In genomic region chr1:41044197-41044596, GRCh38 we compare ENCODE assay signal across 16 cellular contexts. TPM values are rescaled to one million over a fixed set of nuclear protein-coding genes. Genes with fewer than 3 reads are reported as not detected.
DNase-seq lines count a peak whose midpoint lies in the region; ATAC-seq, FAIRE-seq and TF ChIP-seq lines count a peak whose summit lies in the region.
"Had no signal": no experiment of that assay in that cellular context is flagged by ENCODE, and none has a peak within 500 bp of the region (broad histone marks: within the 10 kb centered on the region; RNA-seq: fewer than 3 reads in every experiment).

No MANE protein-coding gene starts in this region.

- H3K9me3 ChIP-seq in CD4-positive, CD25-positive, alpha-beta regulatory T cell (ENCODE audit: control insufficient read depth in 2 of 2, low read length in 2 of 2), result no peaks in the 10 kb centered on the region
- H3K9me3 ChIP-seq in Loucy (ENCODE audit: insufficient read depth, low read depth, low read length) (no peaks in the 10 kb centered on the region), endothelial cell of umbilical vein (replicated peaks; ENCODE audit: control insufficient read depth, insufficient read depth, low read length) (no peaks in the 10 kb centered on the region), trophoblast cell (ENCODE audit: insufficient read depth, low read depth, low read length) (no peaks in the 10 kb centered on the region)
- H3K9me3 ChIP-seq: BLaER1 treated with 17β-estradiol and CSF1 and Interleukin-3, amounts not matched to agents 10 nM and 100 nM; uterus had no signal

- no CpG with 5 or more reads among the region's 2 CpGs for WGBS in trophoblast cell (ENCODE audit: extremely low coverage, insufficient coverage, insufficient read length)

- TF ChIP-seq POLR2A in endothelial cell of umbilical vein (IDR thresholded peaks at IDR 0.05; ENCODE audit: low read depth, low read length) (no peak), GM12891 (IDR thresholded peaks at IDR 0.05; ENCODE audit: low read depth, low read length) (no peak)

- H3K9ac ChIP-seq in Loucy (ENCODE audit: low read depth, low read length, poor library complexity, severe bottlenecking), result peak overlapping the region; percentile 10
- peak overlapping the region; percentile 8 for H3K9ac ChIP-seq in endothelial cell of umbilical vein (replicated peaks; ENCODE audit: extremely low read depth, insufficient read depth, low read length)
- H3K9ac ChIP-seq in trophoblast cell (ENCODE audit: low read length), result no peak overlapping the region
- H3K9ac ChIP-seq: BLaER1 treated with 17β-estradiol and CSF1 and Interleukin-3, amounts not matched to agents 10 nM and 100 nM; neural progenitor cell had no signal

- no peaks in the 10 kb centered on the region for H3K9me1 ChIP-seq in endothelial cell of umbilical vein (replicated peaks; ENCODE audit: control insufficient read depth, extremely low read depth, insufficient read depth, low read length)

- H2BK5ac ChIP-seq in trophoblast cell (ENCODE audit: low read depth, low read length, poor library complexity), result no peak overlapping the region

- BruUV-seq in endothelial cell of umbilical vein (replicated peaks; lab: Mats Ljungman, UMichigan), result no TSS peak

- H3K18ac ChIP-seq in trophoblast cell (ENCODE audit: low read length), result no peak overlapping the region

- no peak overlapping the region for H3K23ac ChIP-seq in trophoblast cell (ENCODE audit: low read length)

- no peak overlapping the region for H2AK5ac ChIP-seq in trophoblast cell (ENCODE audit: low read length)

- H3K4me3 Mint-ChIP-seq in CD4-positive, CD25-positive, alpha-beta regulatory T cell, result no peak overlapping the region
- H3K4me3 Mint-ChIP-seq: neural progenitor cell had no signal

- peaks cover 8 to 15% (median 14%) of the 10 kb centered on the region in 4 donors for H3K4me1 Mint-ChIP-seq in CD4-positive, CD25-positive, alpha-beta regulatory T cell
- H3K4me1 Mint-ChIP-seq: neural progenitor cell had no signal

- no peak overlapping the region for H3K4ac ChIP-seq in trophoblast cell (ENCODE audit: low read depth, low read length)

- no peaks in the 10 kb centered on the region for H3F3A ChIP-seq in Loucy (ENCODE audit: low read depth)

- dilution Hi-C loops in endothelial cell of umbilical vein (cut with MboI; ENCODE audit: extremely low pct_ligation_motif_present, low sequenced_read_pairs), result no loop called here

- no peaks in the 10 kb centered on the region for H3K9me3 Mint-ChIP-seq in CD4-positive, CD25-positive, alpha-beta regulatory T cell
- H3K9me3 Mint-ChIP-seq: neural progenitor cell had no signal

- H2AFZ ChIP-seq in Loucy (ENCODE audit: low read length), result no peak overlapping the region
- no peak overlapping the region for H2AFZ ChIP-seq in endothelial cell of umbilical vein (ENCODE audit: low read depth, low read length)
- H2AFZ ChIP-seq in trophoblast cell (ENCODE audit: insufficient read depth, low read length, poor library complexity), result no peak overlapping the region
- H2AFZ ChIP-seq: neural progenitor cell had no signal

- no peak overlapping the region for H4K91ac ChIP-seq in trophoblast cell (ENCODE audit: low read depth, low read length)

- no peaks in the 10 kb centered on the region for H3K9me2 ChIP-seq in Loucy (replicated peaks; ENCODE audit: low read depth, low read length)

- no peak overlapping the region for H3K27ac ChIP-seq in CD4-positive, CD25-positive, alpha-beta regulatory T cell (ENCODE audit: insufficient read depth, low read length, poor library complexity, severe bottlenecking)
- H3K27ac ChIP-seq in endothelial cell of umbilical vein (ENCODE audit: insufficient read depth, low read depth, low read length) (peak overlapping the region; percentile 52), trophoblast cell (ENCODE audit: low read depth, low read length) (peak overlapping the region; percentile 57)
- H3K27ac ChIP-seq: BLaER1 treated with 17β-estradiol and CSF1 and Interleukin-3, amounts not matched to agents 10 nM and 100 nM; neural progenitor cell; uterus had no signal

- peak overlapping the region in 2 of 3 donors; percentile 68 to 70 for H3K27ac Mint-ChIP-seq in CD4-positive, CD25-positive, alpha-beta regulatory T cell
- H3K27ac Mint-ChIP-seq: neural progenitor cell had no signal

- H3K36me3 ChIP-seq in CD4-positive, CD25-positive, alpha-beta regulatory T cell (ENCODE audit: control insufficient read depth, insufficient read depth, low read length), result peaks cover 23% of the 10 kb centered on the region
- peaks cover 76% of the 10 kb centered on the region for H3K36me3 ChIP-seq in Loucy (ENCODE audit: insufficient read depth, low read length)
- peaks cover 2 to 12% of the 10 kb centered on the region in 2 experiments for H3K36me3 ChIP-seq in endothelial cell of umbilical vein (ENCODE audit: control insufficient read depth in 2 of 2, extremely low read depth in 1 of 2, insufficient read depth in 2 of 2, low read length in 2 of 2)
- peaks cover 8 to 22% of the 10 kb centered on the region in 2 experiments for H3K36me3 ChIP-seq in trophoblast cell (ENCODE audit: control insufficient read depth in 1 of 2, insufficient read depth in 2 of 2, low read length in 2 of 2)
- H3K36me3 ChIP-seq: neural progenitor cell, uterus had no signal

- H3K4me1 ChIP-seq in CD4-positive, CD25-positive, alpha-beta regulatory T cell (ENCODE audit: control insufficient read depth, insufficient read depth, low read length, poor library complexity, severe bottlenecking), result peaks cover 9% of the 10 kb centered on the region
- H3K4me1 ChIP-seq in Loucy (ENCODE audit: insufficient read depth, low read length, poor library complexity, severe bottlenecking) (peaks cover 7% of the 10 kb centered on the region), endothelial cell of umbilical vein (ENCODE audit: control insufficient read depth, extremely low read depth, insufficient read depth, low read length) (peaks cover 32% of the 10 kb centered on the region), trophoblast cell (ENCODE audit: control insufficient read depth in 1 of 2, insufficient read depth in 2 of 2, low read length in 2 of 2) (peaks cover 5 to 10% of the 10 kb centered on the region in 2 experiments)
- H3K4me1 ChIP-seq: neural progenitor cell, uterus had no signal

- no peaks in the 10 kb centered on the region for H3K79me2 ChIP-seq in Loucy (ENCODE audit: insufficient read depth, low read length)
- no peaks in the 10 kb centered on the region for H3K79me2 ChIP-seq in endothelial cell of umbilical vein (ENCODE audit: control insufficient read depth, insufficient read depth, low read length)
- H3K79me2 ChIP-seq in trophoblast cell (ENCODE audit: control insufficient read depth, insufficient read depth, low read length, poor library complexity), result no peaks in the 10 kb centered on the region

- intact Hi-C loops in endothelial cell of umbilical vein (cut with micrococcal nuclease), result loop anchor here (2.0 kb wide), 2 partner anchors 29 to 65 kb away; no protein-coding TSS in a partner anchor

- H3K27me3 Mint-ChIP-seq in CD4-positive, CD25-positive, alpha-beta regulatory T cell, result no peaks in the 10 kb centered on the region

- no peak overlapping the region for H2BK120ac ChIP-seq in trophoblast cell (ENCODE audit: insufficient read depth, low read length, poor library complexity)

- no peaks in the 10 kb centered on the region for H3K79me1 ChIP-seq in trophoblast cell (ENCODE audit: low read length)

- TF ChIP-seq CTCF in Loucy (conservative IDR thresholded peaks at IDR 0.05; ENCODE audit: low read length) (no peak), endothelial cell of umbilical vein (IDR thresholded peaks at IDR 0.05; ENCODE audit: extremely low read depth in 1 of 2, insufficient read depth in 1 of 2, low read depth in 1 of 2, low read length in 2 of 2) (no peak)

- POLR2A ChIA-PET in endothelial cell of umbilical vein (lab: Charles Lee), result interaction anchor here (0.6 kb wide), 1 partner anchor 546 kb away, joined by 4 read pairs; no protein-coding TSS in a partner anchor

- H4K20me1 ChIP-seq in Loucy (ENCODE audit: insufficient read depth, low read length, poor library complexity, severe bottlenecking) (no peaks in the 10 kb centered on the region), endothelial cell of umbilical vein (replicated peaks; ENCODE audit: control insufficient read depth, extremely low read depth, insufficient read depth, low read length) (no peaks in the 10 kb centered on the region)
- H4K20me1 ChIP-seq: BLaER1 treated with 17β-estradiol and CSF1 and Interleukin-3, amounts not matched to agents 10 nM and 100 nM had no signal

- FAIRE-seq in endothelial cell of umbilical vein (lab: Jason Lieb, UNC), result peak; percentile 98
- FAIRE-seq in GM12891 (lab: Jason Lieb, UNC), result no peak

- CTCF ChIA-PET in endothelial cell of umbilical vein (lab: Charles Lee), result interaction anchor here (0.9 to 1.1 kb wide), 4 partner anchors 19 to 64 kb away, joined by 3 to 4 read pairs (median 3); no protein-coding TSS in a partner anchor

- ATAC-seq in CD4-positive, CD25-positive, alpha-beta regulatory T cell (ENCODE audit: low read depth in 2 of 2), result peak in 1 of 2 donors; percentile 58
- ATAC-seq in HG03432 (IDR thresholded peaks at IDR 0.05; ENCODE audit: unreplicated experiment), result no peak
- ATAC-seq: left ventricle myocardium superior, sciatic nerve had no signal

- no peak overlapping the region for H3K4me3 ChIP-seq in CD4-positive, CD25-positive, alpha-beta regulatory T cell (ENCODE audit: low read depth, low read length)
- H3K4me3 ChIP-seq in Loucy (ENCODE audit: low read length, poor library complexity, severe bottlenecking) (no peak overlapping the region), endothelial cell of umbilical vein (replicated peaks in 1 of 3; ENCODE audit: insufficient read depth in 1 of 3, low read depth in 1 of 3, low read length in 3 of 3) (no peak overlapping the region), trophoblast cell (ENCODE audit: low read depth, low read length) (no peak overlapping the region)
- H3K4me3 ChIP-seq: BLaER1 treated with 17β-estradiol and CSF1 and Interleukin-3, amounts not matched to agents 10 nM and 100 nM; neural progenitor cell; uterus had no signal

- peak in 1 of 3 donors; percentile 60 for DNase-seq in CD4-positive, CD25-positive, alpha-beta regulatory T cell
- peak; percentile 59 for DNase-seq in endothelial cell of umbilical vein (ENCODE audit: low read depth, low spot score)
- no peak for DNase-seq in trophoblast cell
- DNase-seq in T1000 (lab: John Stamatoyannopoulos, UW), result no peak
- DNase-seq in GM12891 (ENCODE audit: insufficient read length, low spot score), result no peak
- DNase-seq: left ventricle myocardium superior; MV-4-11; RPMI8226; stimulated activated CD4-positive, alpha-beta T cell treated with anti-CD3 and anti-CD28 coated beads, Interleukin-2, amount 100 ng/mL, for 48 hours; uterus had no signal

- H3K4me2 ChIP-seq in Loucy (ENCODE audit: low read depth, low read length, poor library complexity, severe bottlenecking) (no peak overlapping the region), endothelial cell of umbilical vein (ENCODE audit: insufficient read depth, low read length) (peak overlapping the region; percentile 56), trophoblast cell (ENCODE audit: low read length) (no peak overlapping the region)
- H3K4me2 ChIP-seq: BLaER1 treated with 17β-estradiol and CSF1 and Interleukin-3, amounts not matched to agents 10 nM and 100 nM; neural progenitor cell had no signal

- H3K36me3 Mint-ChIP-seq in CD4-positive, CD25-positive, alpha-beta regulatory T cell, result peaks cover 50% of the 10 kb centered on the region

- H2BK12ac ChIP-seq in trophoblast cell (ENCODE audit: low read length), result no peak overlapping the region

- H3K27me3 ChIP-seq in CD4-positive, CD25-positive, alpha-beta regulatory T cell (ENCODE audit: control insufficient read depth, insufficient read depth, low read length), result no peaks in the 10 kb centered on the region
- H3K27me3 ChIP-seq in Loucy (ENCODE audit: insufficient read depth, low read length, poor library complexity, severe bottlenecking) (no peaks in the 10 kb centered on the region), endothelial cell of umbilical vein (ENCODE audit: control insufficient read depth in 2 of 2, insufficient read depth in 2 of 2, low read length in 2 of 2) (no peaks in the 10 kb centered on the region), trophoblast cell (ENCODE audit: insufficient read depth, low read length) (no peaks in the 10 kb centered on the region)
- H3K27me3 ChIP-seq: BLaER1 treated with 17β-estradiol and CSF1 and Interleukin-3, amounts not matched to agents 10 nM and 100 nM; neural progenitor cell; uterus had no signal

- no peak overlapping the region for H4K12ac ChIP-seq in trophoblast cell (ENCODE audit: low read depth, low read length)

- H3K14ac ChIP-seq in trophoblast cell (ENCODE audit: low read length), result no peak overlapping the region

- peak overlapping the region; percentile 10 for H4K8ac ChIP-seq in trophoblast cell (ENCODE audit: low read depth, low read length)

RNA-seq across cellular contexts. Expression of gene SLFNL1, which starts 22.7 kb away (rescaled TPM):
- total RNA-seq in CD4-positive, CD25-positive, alpha-beta regulatory T cell, result 0.30 TPM
- under 1 TPM in 3 of 4 donors, not detected in 1; 0.07 to 0.41 (median 0.38) TPM for polyA plus RNA-seq in CD4-positive, CD25-positive, alpha-beta regulatory T cell
- total RNA-seq in endothelial cell of umbilical vein, result 0.29 and 0.39 TPM in 2 replicates
- polyA plus RNA-seq in endothelial cell of umbilical vein, result 0.14 and 0.25 TPM in 2 replicates
- polyA plus RNA-seq in endothelial cell of umbilical vein (2011; cell fraction: cytosol; rRNA removed), result 0.03 and 0.04 TPM in 2 replicates
- 0.63 and 0.84 TPM in 2 replicates for polyA plus RNA-seq in endothelial cell of umbilical vein (2011; cell fraction: nucleus; rRNA removed)
- polyA plus RNA-seq in endothelial cell of umbilical vein (2012), result 0.27 and 0.40 TPM in 2 replicates
- 0.34 and 0.45 TPM in 2 replicates for polyA minus RNA-seq in endothelial cell of umbilical vein
- polyA minus RNA-seq in endothelial cell of umbilical vein (2011; cell fraction: cytosol; rRNA and poly(A)+ RNA removed), result not detected
- 0.82 and 2.7 TPM in 2 replicates for polyA minus RNA-seq in endothelial cell of umbilical vein (2011; cell fraction: nucleus; rRNA and poly(A)+ RNA removed)
- 0.05 and 0.08 TPM in 2 replicates for polyA plus RNA-seq in trophoblast cell (2013)
- polyA plus RNA-seq in GM12891 (2012; ENCODE audit: low read depth, missing spikeins), result 0.23 TPM
- total RNA-seq: H4 had no signal
